In genomic region chr5:124566875-124567450, GRCh38 we compare ENCODE assay signal across 26 cellular contexts.
"Had no signal": no experiment of that assay in that cellular context is flagged by ENCODE, and none has a peak within 500 bp of the region (broad histone marks: within the 10 kb centered on the region; RNA-seq: fewer than 3 reads in every experiment).

No MANE protein-coding gene starts in this region.

- H3K27me3 ChIP-seq: stomach, suprapubic skin, testis, thyroid gland, tibial artery, tibial nerve, transverse colon, upper lobe of left lung, upper lobe of right lung, uterus, vagina had no signal

- H3K27ac ChIP-seq: stomach, suprapubic skin, testis, thoracic aorta, thyroid gland, tibial artery, tibial nerve, transverse colon, upper lobe of left lung, upper lobe of right lung, uterus, vagina had no signal

- ATAC-seq: stimulated activated effector memory CD8-positive, alpha-beta T cell treated with anti-CD3 and anti-CD28 coated beads, Interleukin-12 subunit alpha, Interleukin-12 subunit beta, amount 100 ng/mL, for 72 hours; stimulated activated memory B cell treated with anti-CD40 and anti-IgM and Interleukin-4, amounts not matched to agents 10 μg/mL and 1 μg/mL and 100 μg/mL, for 72 hours; stimulated activated naive B cell treated with anti-CD40 and anti-IgM and Interleukin-4, amounts not matched to agents 10 μg/mL and 1 μg/mL and 100 μg/mL, for 72 hours; stimulated activated naive CD8-positive, alpha-beta T cell treated with anti-CD3 and anti-CD28 coated beads, Interleukin-15, amount 100 ng/mL, for 72 hours; upper lobe of right lung had no signal

- H3K9me3 ChIP-seq: stomach, suprapubic skin, testis, thoracic aorta, thyroid gland, tibial artery, tibial nerve, transverse colon, upper lobe of left lung, upper lobe of right lung, uterus, vagina had no signal

- DNase-seq: stimulated activated CD4-positive, alpha-beta T cell treated with anti-CD3 and anti-CD28 coated beads, Interleukin-2, amount 100 ng/mL, for 48 hours; stimulated activated CD4-positive, alpha-beta T cell treated with anti-CD3 and anti-CD28 coated beads, Interleukin-4, amount 100 ng/mL, for 1 hour; stimulated activated CD4-positive, alpha-beta T cell treated with anti-CD3 and anti-CD28 coated beads, Interleukin-4, amount 100 ng/mL, for 24 hours; stimulated activated CD4-positive, alpha-beta T cell treated with anti-CD3 and anti-CD28 coated beads, Interleukin-4, amount 100 ng/mL, for 4 hours; stimulated activated CD8-positive, alpha-beta memory T cell treated with anti-CD3 and anti-CD28 coated beads, Interleukin-4, amount 100 ng/mL, for 48 hours; stimulated activated naive B cell treated with anti-CD40 and anti-IgM and Interleukin-4, amounts not matched to agents 10 μg/mL and 1 μg/mL and 100 μg/mL, for 72 hours; stimulated activated naive CD4-positive, alpha-beta T cell; stimulated activated naive CD4-positive, alpha-beta T cell treated with Interleukin-2 at 50 U/mL for 16 hours; stimulated activated naive CD8-positive, alpha-beta T cell treated with anti-CD3 and anti-CD28 coated beads, Interleukin-15, amount 100 ng/mL, for 72 hours; stomach; substantia nigra; testis; thyroid gland; tibial artery; transverse colon; trophoblast cell; upper lobe of left lung; upper lobe of right lung; uterus had no signal

- FAIRE-seq: urothelium cell line had no signal

- H3K4me1 ChIP-seq: stomach, suprapubic skin, tibial artery, tibial nerve, transverse colon, upper lobe of left lung, upper lobe of right lung, uterus, vagina had no signal

- H3K4me3 ChIP-seq: stomach, suprapubic skin, testis, thoracic aorta, thyroid gland, tibial artery, tibial nerve, transverse colon, upper lobe of left lung, upper lobe of right lung, uterus, vagina had no signal

- H3K36me3 ChIP-seq: stomach, suprapubic skin, thoracic aorta, thyroid gland, tibial artery, tibial nerve, transverse colon, upper lobe of left lung, upper lobe of right lung, vagina had no signal
